In the genomic region with DNA sequence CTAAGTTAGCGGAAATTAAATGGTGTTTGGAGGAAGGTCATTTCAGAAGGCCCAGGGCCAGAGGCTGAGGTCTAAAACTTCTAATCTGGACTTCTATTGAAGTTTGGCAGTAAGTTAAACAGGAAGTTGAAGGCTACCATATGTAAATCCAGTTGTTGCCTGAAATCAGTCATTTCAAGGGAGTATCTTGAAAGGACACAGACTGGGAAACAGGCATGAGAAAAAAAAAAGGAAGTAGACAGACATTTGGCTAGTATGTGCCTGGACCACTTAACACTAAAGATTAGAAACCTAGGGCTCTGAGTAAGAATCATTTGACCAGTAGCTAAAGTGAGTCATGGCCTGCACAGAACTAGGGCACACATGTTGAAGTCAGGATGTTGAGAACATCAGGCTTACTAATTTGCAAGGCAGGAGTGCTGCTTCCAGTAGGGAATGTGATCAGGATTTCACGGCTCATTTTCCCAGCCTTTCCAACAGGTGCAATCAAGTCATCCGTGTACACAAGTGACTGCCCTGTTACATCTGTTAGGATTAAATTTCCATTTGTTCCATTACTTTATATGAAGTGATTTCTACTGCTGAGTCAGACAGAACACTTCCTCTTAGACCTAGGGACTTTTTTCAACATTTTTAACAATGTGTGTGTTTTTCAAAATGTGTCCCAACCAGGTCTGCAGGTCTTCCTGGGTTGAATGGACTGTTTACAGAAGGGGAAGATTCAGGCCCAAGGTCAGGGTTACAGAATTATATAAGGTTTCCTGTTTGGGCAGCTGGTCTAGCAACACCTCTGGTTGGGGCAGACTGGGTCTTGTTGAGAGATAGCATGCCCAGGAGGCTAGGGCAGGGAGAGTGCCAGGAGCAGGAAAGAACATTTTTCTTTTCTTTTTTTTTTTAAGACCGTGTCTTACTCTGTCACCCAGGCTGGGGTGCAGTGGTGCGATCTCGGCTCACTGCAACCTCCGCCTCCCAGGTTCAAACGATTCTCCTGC, we compare ENCODE assay signal across 8 cellular contexts.
DNase-seq lines count a peak whose midpoint lies in the region; ATAC-seq and TF ChIP-seq lines count a peak whose summit lies in the region.

No MANE protein-coding gene starts in this region.

- no peak for TF ChIP-seq CTCF in fibroblast of mammary gland (conservative IDR thresholded peaks at IDR 0.05; ENCODE audit: control insufficient read depth, insufficient read depth, low read depth, low read length)
- no peak for TF ChIP-seq CTCF in nephron (IDR thresholded peaks at IDR 0.05; ENCODE audit: unreplicated experiment in 3 of 3)

- H3K4me3 ChIP-seq in fibroblast of mammary gland (ENCODE audit: control insufficient read depth, low read depth, low read length), result peak overlapping the region; percentile 78

- CTCF ChIA-PET in activated CD4-positive, alpha-beta memory T cell treated with anti-CD3 and anti-CD28 coated beads, Interleukin-2, amount 10 ng/mL, durations not matched to agents 7 days and 5 days (lab: Charles Lee), result interaction anchor here (0.7 to 6.5 kb wide), 23 partner anchors 8 to 347 kb away, joined by 3 to 75 read pairs (median 4); no protein-coding TSS in a partner anchor

- POLR2A ChIA-PET in activated CD4-positive, alpha-beta memory T cell treated with anti-CD3 and anti-CD28 coated beads, Interleukin-2, amount 10 ng/mL, durations not matched to agents 7 days and 5 days (lab: Charles Lee), result interaction anchor here (0.6 to 6.2 kb wide), 24 partner anchors 10 to 605 kb away, joined by 3 to 239 read pairs (median 6); partner anchors contain the start of genes MYL12A, MYL12B and TGIF1

- peaks cover 53% of the 10 kb centered on the region for H3K4me1 Mint-ChIP-seq in activated CD4-positive, alpha-beta memory T cell treated with anti-CD3 and anti-CD28 coated beads, Interleukin-2, amount 10 ng/mL, durations not matched to agents 7 days and 5 days
- H3K4me1 Mint-ChIP-seq in nephron, result peaks cover 63% of the 10 kb centered on the region

- peak; percentile 63 for DNase-seq in AG08395 (ENCODE audit: low spot score)
- peak; percentile 83 for DNase-seq in NCI-H226
- peak; percentile 41 for DNase-seq in activated CD4-positive, alpha-beta memory T cell treated with anti-CD3 and anti-CD28 coated beads, Interleukin-2, amount 10 ng/mL, durations not matched to agents 7 days and 5 days
- DNase-seq in fibroblast of mammary gland (ENCODE audit: low read depth), result peak; percentile 99
- no peak for DNase-seq in 8988T

- H3K4me3 Mint-ChIP-seq in activated CD4-positive, alpha-beta memory T cell treated with anti-CD3 and anti-CD28 coated beads, Interleukin-2, amount 10 ng/mL, durations not matched to agents 7 days and 5 days, result peak overlapping the region; percentile 92
- peak overlapping the region; percentile 81 to 95 (median 83) for H3K4me3 Mint-ChIP-seq in nephron

- no peaks in the 10 kb centered on the region for H3K9me3 Mint-ChIP-seq in activated CD4-positive, alpha-beta memory T cell treated with anti-CD3 and anti-CD28 coated beads, Interleukin-2, amount 10 ng/mL, durations not matched to agents 7 days and 5 days
- H3K9me3 Mint-ChIP-seq in nephron, result no peaks in the 10 kb centered on the region

- ATAC-seq in GM18517 (IDR thresholded peaks at IDR 0.05; ENCODE audit: unreplicated experiment) (peak; percentile 53), HG03095 (IDR thresholded peaks at IDR 0.05; ENCODE audit: unreplicated experiment) (peak; percentile 69)

- H3K27me3 Mint-ChIP-seq in activated CD4-positive, alpha-beta memory T cell treated with anti-CD3 and anti-CD28 coated beads, Interleukin-2, amount 10 ng/mL, durations not matched to agents 7 days and 5 days, result no peaks in the 10 kb centered on the region
- H3K27me3 Mint-ChIP-seq in nephron (ENCODE audit: low read depth), result no peaks in the 10 kb centered on the region

- H3K36me3 Mint-ChIP-seq in activated CD4-positive, alpha-beta memory T cell treated with anti-CD3 and anti-CD28 coated beads, Interleukin-2, amount 10 ng/mL, durations not matched to agents 7 days and 5 days (ENCODE audit: low read depth), result peaks cover 24% of the 10 kb centered on the region
- H3K36me3 Mint-ChIP-seq in nephron (ENCODE audit: low read depth), result no peaks in the 10 kb centered on the region

- H3K27ac Mint-ChIP-seq in activated CD4-positive, alpha-beta memory T cell treated with anti-CD3 and anti-CD28 coated beads, Interleukin-2, amount 10 ng/mL, durations not matched to agents 7 days and 5 days, result peak overlapping the region; percentile 98
- peak overlapping the region; percentile 96 to 98 (median 98) for H3K27ac Mint-ChIP-seq in nephron
